ENCODE assay signal across 8 cellular contexts in the genomic region with DNA sequence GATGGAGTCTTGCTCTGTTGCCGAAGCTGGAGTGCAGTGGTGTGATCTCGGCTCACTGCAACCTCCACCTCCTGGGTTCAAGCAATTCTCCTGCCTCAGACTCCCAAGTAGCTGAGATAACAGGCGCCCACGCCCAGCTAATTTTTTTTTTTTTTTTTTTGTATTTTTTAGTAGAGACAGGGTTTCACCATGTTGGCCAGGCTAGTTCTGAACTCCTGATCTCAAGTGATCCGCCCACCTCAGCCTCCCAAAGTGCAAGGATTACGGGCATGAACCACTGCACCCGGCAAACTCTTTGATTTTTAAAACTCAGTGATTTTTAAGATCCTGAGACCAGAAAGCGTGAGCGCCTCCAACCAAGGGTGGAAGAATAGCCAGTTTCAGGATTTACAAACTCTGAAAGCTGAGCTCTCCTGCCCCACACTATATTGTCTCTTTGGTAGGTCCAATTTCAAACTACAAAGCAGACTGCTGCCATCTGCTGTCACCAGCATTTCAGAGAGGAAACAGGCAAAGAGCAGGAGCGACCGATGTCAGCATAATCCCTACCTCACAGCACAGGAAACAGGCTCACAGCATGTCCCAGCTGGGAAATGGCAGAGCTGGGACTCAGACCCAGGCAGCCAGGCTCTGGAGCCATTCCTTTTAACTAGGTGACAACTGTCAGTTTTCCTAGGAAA. TPM values are rescaled to one million over a fixed set of nuclear protein-coding genes. Genes with fewer than 3 reads are reported as not detected.
DNase-seq lines count a peak whose midpoint lies in the region; ATAC-seq and TF ChIP-seq lines count a peak whose summit lies in the region.

No MANE protein-coding gene starts in this region.

- no peaks in the 10 kb centered on the region for H3K27me3 Mint-ChIP-seq in T-helper 2 cell treated with Interferon-gamma antibody and Interleukin-4, amounts not matched to agents 5 μg/mL and 100 μg/mL, for 36 hours (ENCODE audit: low read depth)

- H3K27ac Mint-ChIP-seq in T-helper 2 cell treated with Interferon-gamma antibody and Interleukin-4, amounts not matched to agents 5 μg/mL and 100 μg/mL, for 36 hours, result peak overlapping the region; percentile 73

- TF ChIP-seq POLR2A in HCT116 (IDR thresholded peaks at IDR 0.05; ENCODE audit: borderline replicate concordance, extremely low read depth, insufficient read depth, insufficient read length), result no peak

- H3K36me3 ChIP-seq in BE2C, result peaks cover 17% of the 10 kb centered on the region
- H3K36me3 ChIP-seq in HCT116 (ENCODE audit: control insufficient read depth in 1 of 2, insufficient read depth in 2 of 2, low read length in 2 of 2), result peaks cover 12 to 13% of the 10 kb centered on the region in 2 experiments
- H3K36me3 ChIP-seq in hepatocyte (replicated peaks; ENCODE audit: insufficient read depth, low read depth), result no peaks in the 10 kb centered on the region

- H3K27me3 ChIP-seq in BE2C (no peaks in the 10 kb centered on the region), HCT116 (ENCODE audit: insufficient read depth, low read length) (no peaks in the 10 kb centered on the region), hepatocyte (no peaks in the 10 kb centered on the region)

- no peaks in the 10 kb centered on the region for H3K9me3 Mint-ChIP-seq in T-helper 2 cell treated with Interferon-gamma antibody and Interleukin-4, amounts not matched to agents 5 μg/mL and 100 μg/mL, for 36 hours

- peak overlapping the region; percentile 29 for H3K9ac ChIP-seq in HCT116 (ENCODE audit: low read length)

- H3K4me3 Mint-ChIP-seq in T-helper 2 cell treated with Interferon-gamma antibody and Interleukin-4, amounts not matched to agents 5 μg/mL and 100 μg/mL, for 36 hours, result peak overlapping the region; percentile 52

- CTCF ChIA-PET in HCT116 (lab: Charles Lee), result interaction anchor here (0.9 to 2.2 kb wide), 17 partner anchors 9 to 346 kb away, joined by 3 to 29 read pairs (median 5); partner anchors contain the start of genes ALDH16A1, FLT3LG, NOSIP and PRMT1

- H3K4me3 ChIP-seq in BE2C (ENCODE audit: low read depth, low read length) (no peak overlapping the region), HCT116 (replicated peaks in 1 of 2; ENCODE audit: low read depth in 1 of 2, low read length in 2 of 2) (no peak overlapping the region), hepatocyte (no peak overlapping the region)

- H3K4me1 Mint-ChIP-seq in T-helper 2 cell treated with Interferon-gamma antibody and Interleukin-4, amounts not matched to agents 5 μg/mL and 100 μg/mL, for 36 hours (ENCODE audit: low read depth), result peaks cover 41% of the 10 kb centered on the region

- peak; percentile 37 for ATAC-seq in HCT116
- ATAC-seq in HG02642 (IDR thresholded peaks at IDR 0.05; ENCODE audit: poor library complexity, unreplicated experiment), result no peak

- RAD21 ChIA-PET in HCT116 (lab: Charles Lee; ENCODE audit: low non-redundant PET in 1 of 2, low total read pairs in 2 of 2, uncharacterized antibody in 2 of 2, unreplicated experiment in 2 of 2), result interaction anchor here in 1 of 2 experiments (0.7 kb wide), 1 partner anchor 79 kb away, joined by 3 read pairs; no protein-coding TSS in a partner anchor

- H3K9me3 ChIP-seq in BE2C (no peaks in the 10 kb centered on the region), HCT116 (ENCODE audit: control insufficient read depth in 1 of 2, insufficient read depth in 1 of 2, low read depth in 1 of 2, low read length in 2 of 2) (no peaks in the 10 kb centered on the region), hepatocyte (ENCODE audit: low read depth) (no peaks in the 10 kb centered on the region)

- H3K9me2 ChIP-seq in HCT116 (ENCODE audit: insufficient read depth) (no peaks in the 10 kb centered on the region), hepatocyte (replicated peaks; ENCODE audit: insufficient read depth) (no peaks in the 10 kb centered on the region)

- intact Hi-C loops in HCT116 (cut with micrococcal nuclease), result loop anchor here (1.0 to 5.0 kb wide), 2 partner anchors 68 to 106 kb away; partner anchors contain the start of gene PRMT1

- DNase-seq in BE2C (peak; percentile 63), HCT116 (ENCODE audit: low read depth, low spot score) (no peak), hepatocyte (ENCODE audit: low spot score) (peak; percentile 43), HCEC 1CT (no peak), NCI-H128 (lab: John Stamatoyannopoulos, UW; ENCODE audit: unreplicated experiment) (no peak)
- DNase-seq in T-helper 2 cell treated with Interferon-gamma antibody and Interleukin-4, amounts not matched to agents 5 μg/mL and 100 μg/mL, for 36 hours (ENCODE audit: low spot score), result no peak
- no peak for DNase-seq in stimulated activated CD4-positive, alpha-beta T cell treated with anti-CD3 and anti-CD28 coated beads, Interleukin-2, amount 100 ng/mL, for 24 hours

- H3K79me2 ChIP-seq in HCT116 (ENCODE audit: insufficient read depth, low read length) (peaks cover 91% of the 10 kb centered on the region), hepatocyte (peaks cover 76% of the 10 kb centered on the region)

- H2AFZ ChIP-seq in HCT116 (ENCODE audit: low read depth, low read length, poor library complexity, severe bottlenecking) (no peak overlapping the region), hepatocyte (no peak overlapping the region)

- peaks cover 26% of the 10 kb centered on the region for H3K36me3 Mint-ChIP-seq in T-helper 2 cell treated with Interferon-gamma antibody and Interleukin-4, amounts not matched to agents 5 μg/mL and 100 μg/mL, for 36 hours (ENCODE audit: low read depth)

- WGBS in hepatocyte (ENCODE audit: low lambda C conversion rate, missing lambda C conversion rate), result 70% methylated on average over 10 of the region's 11 CpGs

- peak; percentile 15; the same call in 1 of the 2 replicates for TF ChIP-seq RAD21 in HCT116 (IDR thresholded peaks at IDR 0.05; ENCODE audit: low read depth)

- H3K4me2 ChIP-seq in HCT116 (ENCODE audit: low read length), result peak overlapping the region; percentile 51
- H3K4me2 ChIP-seq in hepatocyte, result no peak overlapping the region

- H4K20me1 ChIP-seq in HCT116 (ENCODE audit: insufficient read depth) (no peaks in the 10 kb centered on the region), hepatocyte (ENCODE audit: insufficient read depth, poor library complexity, severe bottlenecking) (peaks cover 10% of the 10 kb centered on the region)

- POLR2A ChIA-PET in HCT116 (lab: Charles Lee), result interaction anchor here (0.7 to 2.1 kb wide), 6 partner anchors 8 to 105 kb away, joined by 3 to 7 read pairs (median 4); partner anchors contain the start of genes NOSIP and PRRG2

- peaks cover 4% of the 10 kb centered on the region; the same call in 1 of the 2 replicates for H3K4me1 ChIP-seq in BE2C
- H3K4me1 ChIP-seq in HCT116 (ENCODE audit: control insufficient read depth in 1 of 2, insufficient read depth in 2 of 2, low read length in 2 of 2), result peaks cover 49 to 68% of the 10 kb centered on the region in 2 experiments
- peaks cover 25% of the 10 kb centered on the region for H3K4me1 ChIP-seq in hepatocyte (ENCODE audit: insufficient read depth)

- H3K27ac ChIP-seq in HCT116 (ENCODE audit: low read depth, low read length), result peak overlapping the region; percentile 47
- H3K27ac ChIP-seq in hepatocyte, result peak overlapping the region; percentile 48

- no TSS peak for BruUV-seq in HCT116 (replicated peaks; lab: Mats Ljungman, UMichigan)

- TF ChIP-seq CTCF in BE2C (IDR thresholded peaks at IDR 0.05; ENCODE audit: low read depth, low read length) (peak; percentile 55), HCT116 (IDR thresholded peaks at IDR 0.05 in 2 of 3, conservative IDR thresholded peaks at IDR 0.05 in 1 of 3; ENCODE audit: borderline replicate concordance in 1 of 3, insufficient read depth in 1 of 3, low read depth in 2 of 3, low read length in 2 of 3) (peak; percentile 1 to 31 (median 23); a peak in 1 of 6 replicates), hepatocyte (IDR thresholded peaks at IDR 0.05; ENCODE audit: poor library complexity) (peak; percentile 35)

TF ChIP-seq in HCT116, 20 proteins besides CTCF, POLR2A, EP300 and RAD21:
- TF ChIP-seq JUND (IDR thresholded peaks at IDR 0.05), result no peak

RNA-seq across cellular contexts. Expression of gene NOSIP, which starts 9.2 kb away (rescaled TPM):
- 164 TPM for polyA plus RNA-seq in BE2C (2012; ENCODE audit: insufficient read depth, insufficient read length, low read depth)
- total RNA-seq in HCT116 (2021; ENCODE audit: unreplicated experiment) (133 TPM), hepatocyte (43.4 and 52.8 TPM in 2 replicates)
- 228 and 276 TPM in 2 replicates for polyA plus RNA-seq in HCT116 (2012)
- polyA plus RNA-seq in hepatocyte, result 92.4 and 93.9 TPM in 2 replicates

RNA-seq across cellular contexts. Expression of gene PRRG2, which starts 10.0 kb away (rescaled TPM):
- not detected for polyA plus RNA-seq in BE2C (2012; ENCODE audit: insufficient read depth, insufficient read length, low read depth)
- total RNA-seq in HCT116 (2021; ENCODE audit: unreplicated experiment) (6.2 TPM), hepatocyte (6.0 and 10.2 TPM in 2 replicates)
- 5.3 and 5.5 TPM in 2 replicates for polyA plus RNA-seq in HCT116 (2012)
- 4.0 and 4.3 TPM in 2 replicates for polyA plus RNA-seq in hepatocyte

RNA-seq across cellular contexts. Expression of gene PRR12, which starts 19.8 kb away (rescaled TPM):
- polyA plus RNA-seq in BE2C (2012; ENCODE audit: insufficient read depth, insufficient read length, low read depth), result 34.3 TPM
- total RNA-seq in HCT116 (2021; ENCODE audit: unreplicated experiment) (26.9 TPM), hepatocyte (2.1 and 3.7 TPM in 2 replicates)
- polyA plus RNA-seq in HCT116 (2012), result 12.2 and 13.1 TPM in 2 replicates
- 2.7 and 3.0 TPM in 2 replicates for polyA plus RNA-seq in hepatocyte

RNA-seq across cellular contexts. Expression of gene RCN3, which starts 43.3 kb away (rescaled TPM):
- 7.2 TPM for polyA plus RNA-seq in BE2C (2012; ENCODE audit: insufficient read depth, insufficient read length, low read depth)
- total RNA-seq in HCT116 (2021; ENCODE audit: unreplicated experiment) (0.39 TPM), hepatocyte (20.5 and 25.8 TPM in 2 replicates)
- 0.13 TPM in 1 of 2 replicates, not detected in the other for polyA plus RNA-seq in HCT116 (2012)
- polyA plus RNA-seq in hepatocyte, result 81.4 and 85.4 TPM in 2 replicates

RNA-seq across cellular contexts. Expression of gene FCGRT, which starts 58.7 kb away (rescaled TPM):
- 8.4 TPM for polyA plus RNA-seq in BE2C (2012; ENCODE audit: insufficient read depth, insufficient read length, low read depth)
- total RNA-seq in HCT116 (2021; ENCODE audit: unreplicated experiment) (1.8 TPM), hepatocyte (313 and 321 TPM in 2 replicates)
- 1.2 and 2.1 TPM in 2 replicates for polyA plus RNA-seq in HCT116 (2012)
- polyA plus RNA-seq in hepatocyte, result 509 and 519 TPM in 2 replicates

Comparison
In these comparisons a context has a peak if more than half of its experiments do, and no peak if none do; other contexts are left out.
1. DNase-seq: peak in BE2C (single experiment) and hepatocyte (single experiment); none in HCT116 (single experiment), T-helper 2 cell treated with Interferon-gamma antibody and Interleukin-4, amounts not matched to agents 5 μg/mL and 100 μg/mL, for 36 hours (single experiment), HCEC 1CT (single experiment), NCI-H128 (single experiment) and stimulated activated CD4-positive, alpha-beta T cell treated with anti-CD3 and anti-CD28 coated beads, Interleukin-2, amount 100 ng/mL, for 24 hours (0 of 2).
2. Peak in every context shown above with its lines, with median percentiles within 50 percentile points of each other: CTCF ChIP-seq.